ENCODE assay signal across 18 cellular contexts in genomic region chr10:97067716-97068391, GRCh38.
DNase-seq lines count a peak whose midpoint lies in the region; ATAC-seq and TF ChIP-seq lines count a peak whose summit lies in the region.
"Had no signal": no experiment of that assay in that cellular context is flagged by ENCODE, and none has a peak within 500 bp of the region (broad histone marks: within the 10 kb centered on the region; RNA-seq: fewer than 3 reads in every experiment).

No MANE protein-coding gene starts in this region.

- H3K79me1 ChIP-seq in H9 (ENCODE audit: insufficient read depth, low read depth, low read length, poor library complexity, severe bottlenecking) = no peaks in the 10 kb centered on the region
- H3K79me1 ChIP-seq in mesendoderm (ENCODE audit: low read length) = no peaks in the 10 kb centered on the region

- H2AFZ ChIP-seq in H9 (ENCODE audit: low read length) (no peak overlapping the region), MM.1S (ENCODE audit: low read length) (no peak overlapping the region)
- H2AFZ ChIP-seq: PC-9 had no signal

- H4K5ac ChIP-seq in H9 (ENCODE audit: insufficient read length, low read depth, low read length) (no peak overlapping the region), mesendoderm (ENCODE audit: low read length) (no peak overlapping the region)

- H3K56ac ChIP-seq in H9 (ENCODE audit: insufficient read length, low read depth, low read length) = no peak overlapping the region
- H3K56ac ChIP-seq in mesendoderm (ENCODE audit: low read length) = no peak overlapping the region

- no peak for ATAC-seq in GM18858 (IDR thresholded peaks at IDR 0.05; ENCODE audit: unreplicated experiment)

- H3K27me3 ChIP-seq in BLaER1 treated with 17β-estradiol and CSF1 and Interleukin-3, amounts not matched to agents 10 nM and 100 nM = peaks cover 0 to 3% (median 0%) of the 10 kb centered on the region in 11 experiments; a peak in 2 of 22 replicates
- H3K27me3 ChIP-seq in H9 (ENCODE audit: insufficient read depth, low read length) (no peaks in the 10 kb centered on the region), mesendoderm (ENCODE audit: insufficient read depth, low read length, poor library complexity) (no peaks in the 10 kb centered on the region), MM.1S (replicated peaks; ENCODE audit: insufficient read depth, low read length) (peaks cover 42% of the 10 kb centered on the region)

- TF ChIP-seq CTCF in H9 (conservative IDR thresholded peaks at IDR 0.05) (peak; percentile 54), WI38 (IDR thresholded peaks at IDR 0.05; ENCODE audit: low read depth, low read length) (0 out of 2 replicates have a peak, but pooled peaks have one; percentile 3), MM.1S (IDR thresholded peaks at IDR 0.05; ENCODE audit: low read length) (no peak)

- peak overlapping the region in 1 of 3 experiments; percentile 34; a peak in 1 of 7 replicates for H3K27ac Mint-ChIP-seq in H9
- H3K27ac Mint-ChIP-seq: activated naive CD4-positive, alpha-beta T cell treated with anti-CD3 and anti-CD28 coated beads, Interleukin-2, amount 50 U/mL, for 24 hours; activated T-cell treated with anti-CD3 and anti-CD28 coated beads, Interleukin-2, amount 50 U/mL, for 24 hours had no signal

- DNase-seq in H9 (no peak), mesendoderm (peak; percentile 47), SW 1271 (lab: John Stamatoyannopoulos, UW) (no peak), MM.1S (no peak)
- no peak for DNase-seq in stimulated activated CD4-positive, alpha-beta T cell treated with anti-CD3 and anti-CD28 coated beads, Interleukin-2, amount 100 ng/mL, for 48 hours
- DNase-seq: activated T-cell treated with anti-CD3 and anti-CD28 coated beads, Interleukin-2, amount 50 U/mL, for 24 hours; AML-193; foreskin fibroblast; MV-4-11; NCI-H2081 treated with DMSO at 0.1 percent for 48 hours; PC-9 had no signal

- H2BK5ac ChIP-seq in H9 (ENCODE audit: insufficient read length, low read length) = no peak overlapping the region
- no peak overlapping the region for H2BK5ac ChIP-seq in mesendoderm (ENCODE audit: low read length)

- H3K4me1 ChIP-seq in BLaER1 treated with 17β-estradiol and CSF1 and Interleukin-3, amounts not matched to agents 10 nM and 100 nM = peaks cover 24 to 30% (median 27%) of the 10 kb centered on the region in 10 experiments
- H3K4me1 ChIP-seq in H9 (ENCODE audit: insufficient read depth, low read length) (no peaks in the 10 kb centered on the region), mesendoderm (ENCODE audit: control insufficient read depth, low read depth, low read length) (no peaks in the 10 kb centered on the region), MM.1S (ENCODE audit: low read length) (no peaks in the 10 kb centered on the region)

- no peak overlapping the region for H4K91ac ChIP-seq in H9 (ENCODE audit: insufficient read length, low read depth, low read length)

- no peaks in the 10 kb centered on the region for H3F3A ChIP-seq in MM.1S (ENCODE audit: insufficient read depth, low read length)

- peaks cover 24 to 30% of the 10 kb centered on the region in 2 experiments for H3K4me1 Mint-ChIP-seq in H9

- H3T11ph ChIP-seq in H9 (ENCODE audit: low read length) = no peak overlapping the region

- peaks cover 17% of the 10 kb centered on the region for H3K27me3 Mint-ChIP-seq in H9 (ENCODE audit: low read depth)

- H3K27ac ChIP-seq in BLaER1 treated with 17β-estradiol and CSF1 and Interleukin-3, amounts not matched to agents 10 nM and 100 nM = no peak overlapping the region
- no peak overlapping the region for H3K27ac ChIP-seq in H9 (ENCODE audit: insufficient read length, low read depth, low read length)
- no peak overlapping the region for H3K27ac ChIP-seq in mesendoderm (ENCODE audit: low read depth, low read length)
- H3K27ac ChIP-seq in MM.1S (ENCODE audit: low read length) = no peak overlapping the region
- H3K27ac ChIP-seq: coronary artery, PC-9, thoracic aorta had no signal

- H3K18ac ChIP-seq in H9 (ENCODE audit: insufficient read length, low read depth, low read length) (no peak overlapping the region), mesendoderm (ENCODE audit: low read length) (no peak overlapping the region)

- H3K4me3 ChIP-seq in BLaER1 treated with 17β-estradiol and CSF1 and Interleukin-3, amounts not matched to agents 10 nM and 100 nM = no peak overlapping the region
- H3K4me3 ChIP-seq in WI38 (ENCODE audit: low read depth, low read length) (no peak overlapping the region), mesendoderm (ENCODE audit: low read length) (no peak overlapping the region), MM.1S (ENCODE audit: low read length) (no peak overlapping the region)
- H3K4me3 ChIP-seq: coronary artery, PC-9, smooth muscle cell, thoracic aorta had no signal

- no peaks in the 10 kb centered on the region for H3K23me2 ChIP-seq in H9 (ENCODE audit: insufficient read length, low read depth, low read length, poor library complexity, severe bottlenecking)

- no peak overlapping the region for H3K23ac ChIP-seq in H9 (ENCODE audit: insufficient read length, low read depth, low read length)
- no peak overlapping the region for H3K23ac ChIP-seq in mesendoderm (ENCODE audit: low read length)

- H3K79me2 ChIP-seq in H9 (ENCODE audit: insufficient read depth, low read length) (no peaks in the 10 kb centered on the region), mesendoderm (ENCODE audit: control insufficient read depth, insufficient read depth, low read length) (no peaks in the 10 kb centered on the region), MM.1S (ENCODE audit: low read length) (no peaks in the 10 kb centered on the region)

- H3K36me3 ChIP-seq in BLaER1 treated with 17β-estradiol and CSF1 and Interleukin-3, amounts not matched to agents 10 nM and 100 nM = no peaks in the 10 kb centered on the region
- H3K36me3 ChIP-seq in mesendoderm (ENCODE audit: control insufficient read depth, insufficient read depth, low read length) = no peaks in the 10 kb centered on the region
- H3K36me3 ChIP-seq in MM.1S (replicated peaks; ENCODE audit: insufficient read depth, low read length) = no peaks in the 10 kb centered on the region
- H3K36me3 ChIP-seq: thoracic aorta had no signal

- no peak overlapping the region for H3K14ac ChIP-seq in H9 (ENCODE audit: insufficient read depth, low read length)

- peaks cover 0 to 12% (median 9%) of the 10 kb centered on the region in 11 experiments; a peak in 19 of 22 replicates for H3K9me3 ChIP-seq in BLaER1 treated with 17β-estradiol and CSF1 and Interleukin-3, amounts not matched to agents 10 nM and 100 nM (replicated peaks in 1 of 11)
- H3K9me3 ChIP-seq in H9 (ENCODE audit: control insufficient read depth, low read depth, low read length) (no peaks in the 10 kb centered on the region), MM.1S (replicated peaks; ENCODE audit: insufficient read depth, low read length) (no peaks in the 10 kb centered on the region)

- no peak overlapping the region for H3K9ac ChIP-seq in BLaER1 treated with 17β-estradiol and CSF1 and Interleukin-3, amounts not matched to agents 10 nM and 100 nM
- H3K9ac ChIP-seq in H9 (ENCODE audit: extremely low read depth, insufficient read length, low read length) (no peak overlapping the region), mesendoderm (ENCODE audit: low read length) (no peak overlapping the region), MM.1S (ENCODE audit: low read length) (no peak overlapping the region)

- H2AK5ac ChIP-seq in H9 (ENCODE audit: insufficient read length, low read length) = no peak overlapping the region
- no peak overlapping the region for H2AK5ac ChIP-seq in mesendoderm (ENCODE audit: low read length)

- no CpG with 5 or more reads among the region's 16 CpGs for WGBS in H9 (ENCODE audit: extremely low coverage, insufficient read length, low lambda C conversion rate)
- no CpG with 5 or more reads among the region's 16 CpGs for WGBS in mesendoderm (ENCODE audit: extremely low coverage, insufficient coverage, low lambda C conversion rate)

- no peaks in the 10 kb centered on the region for H3K9me2 ChIP-seq in MM.1S (replicated peaks; ENCODE audit: insufficient read depth, low read length)

- H3K9me3 Mint-ChIP-seq in H9 = peaks cover 5 to 7% of the 10 kb centered on the region in 2 experiments; a peak in 2 of 5 replicates
- H3K9me3 Mint-ChIP-seq: activated naive CD4-positive, alpha-beta T cell treated with anti-CD3 and anti-CD28 coated beads, Interleukin-2, amount 50 U/mL, for 24 hours had no signal

- H4K8ac ChIP-seq in H9 (replicated peaks; ENCODE audit: insufficient read length, low read depth, low read length) = no peak overlapping the region
- no peak overlapping the region for H4K8ac ChIP-seq in mesendoderm (ENCODE audit: low read depth, low read length)

- H3K4ac ChIP-seq in H9 (ENCODE audit: low read depth, low read length) = no peak overlapping the region
- H3K4ac ChIP-seq in mesendoderm (ENCODE audit: low read depth, low read length) = no peak overlapping the region

- no peak overlapping the region for H2BK12ac ChIP-seq in H9 (ENCODE audit: insufficient read length, low read depth, low read length)

- no peak overlapping the region for H2BK120ac ChIP-seq in H9 (ENCODE audit: low read depth, low read length, poor library complexity, severe bottlenecking)
- no peak overlapping the region for H2BK120ac ChIP-seq in mesendoderm (ENCODE audit: low read depth, low read length)

- no peak overlapping the region for H2BK15ac ChIP-seq in H9 (ENCODE audit: low read depth, low read length)
- H2BK15ac ChIP-seq in mesendoderm (replicated peaks; ENCODE audit: low read depth) = no peak overlapping the region

- no peak overlapping the region for H2BK20ac ChIP-seq in H9 (ENCODE audit: low read depth, low read length, poor library complexity, severe bottlenecking)

- H3K4me2 ChIP-seq in BLaER1 treated with 17β-estradiol and CSF1 and Interleukin-3, amounts not matched to agents 10 nM and 100 nM = peak overlapping the region in 9 of 11 experiments; percentile 59 to 81 (median 71); a peak in 12 of 22 replicates
- H3K4me2 ChIP-seq in H9 (ENCODE audit: insufficient read depth, insufficient read length, low read length) (no peak overlapping the region), mesendoderm (ENCODE audit: low read length) (no peak overlapping the region), MM.1S (ENCODE audit: low read depth, low read length) (no peak overlapping the region)
- H3K4me2 ChIP-seq: PC-9, smooth muscle cell had no signal

- no peak overlapping the region for H3K4me3 Mint-ChIP-seq in H9
- H3K4me3 Mint-ChIP-seq: activated naive CD4-positive, alpha-beta T cell treated with anti-CD3 and anti-CD28 coated beads, Interleukin-2, amount 50 U/mL, for 24 hours; activated T-cell treated with anti-CD3 and anti-CD28 coated beads, Interleukin-2, amount 50 U/mL, for 24 hours had no signal

- peaks cover 0 to 5% (median 4%) of the 10 kb centered on the region in 3 experiments; a peak in 3 of 7 replicates for H3K36me3 Mint-ChIP-seq in H9 (ENCODE audit: insufficient read depth in 1 of 3, low read depth in 3 of 3)
- H3K36me3 Mint-ChIP-seq: activated naive CD4-positive, alpha-beta T cell treated with anti-CD3 and anti-CD28 coated beads, Interleukin-2, amount 50 U/mL, for 24 hours had no signal

- H4K20me1 ChIP-seq in BLaER1 treated with 17β-estradiol and CSF1 and Interleukin-3, amounts not matched to agents 10 nM and 100 nM = peaks cover 0 to 23% (median 0%) of the 10 kb centered on the region in 11 experiments; a peak in 4 of 22 replicates
- no peaks in the 10 kb centered on the region for H4K20me1 ChIP-seq in H9 (ENCODE audit: control insufficient read depth, insufficient read depth, insufficient read length)
- H4K20me1 ChIP-seq in MM.1S (ENCODE audit: insufficient read depth, low read length) = no peaks in the 10 kb centered on the region

Comparison
In these comparisons a context has a peak if more than half of its experiments do, and no peak if none do; other contexts are left out.
1. H3K4me2 ChIP-seq: peak in BLaER1 treated with 17β-estradiol and CSF1 and Interleukin-3, amounts not matched to agents 10 nM and 100 nM (9 of 11); none in H9 (single experiment), mesendoderm (single experiment) and MM.1S (single experiment).